14 cellular contexts compared by ENCODE assay signal in the genomic region with DNA sequence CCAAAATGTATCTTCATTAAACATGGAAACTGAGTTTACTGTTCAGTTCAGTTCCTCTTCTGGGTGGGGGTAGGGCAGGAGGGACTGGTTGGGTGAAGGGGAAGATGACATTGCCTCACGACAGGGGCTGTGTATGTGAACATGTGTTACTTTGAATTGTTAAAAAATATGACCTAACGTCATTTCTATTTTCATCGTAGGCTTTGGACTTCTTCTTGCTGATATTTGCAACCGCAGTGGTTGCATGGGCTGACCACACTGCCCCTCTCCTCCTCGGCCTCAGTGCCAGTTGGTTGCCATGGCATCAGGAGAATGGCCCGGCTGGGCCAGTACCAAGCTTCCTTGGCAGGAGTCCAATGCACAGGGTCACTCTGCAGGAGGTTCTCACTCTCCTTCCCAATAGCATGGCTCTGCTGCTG. TPM values are rescaled to one million over a fixed set of nuclear protein-coding genes. Genes with fewer than 3 reads are reported as not detected.
DNase-seq lines count a peak whose midpoint lies in the region; ATAC-seq and TF ChIP-seq lines count a peak whose summit lies in the region.
"Had no signal": no experiment of that assay in that cellular context is flagged by ENCODE, and none has a peak within 500 bp of the region (broad histone marks: within the 10 kb centered on the region; RNA-seq: fewer than 3 reads in every experiment).

No MANE protein-coding gene starts in this region.

- no peak for TF ChIP-seq CTCF in coronary artery (IDR thresholded peaks at IDR 0.05)

- no peaks in the 10 kb centered on the region for H3K27me3 Mint-ChIP-seq in T-helper 17 cell
- H3K27me3 Mint-ChIP-seq: T-cell had no signal

- H3K4me3 Mint-ChIP-seq in T-helper 17 cell: no peak overlapping the region
- H3K4me3 Mint-ChIP-seq: T-cell had no signal

- ATAC-seq in T-helper 17 cell (no peak), GM21825 (IDR thresholded peaks at IDR 0.05; ENCODE audit: unreplicated experiment) (no peak)
- ATAC-seq: T-cell had no signal

- no peaks in the 10 kb centered on the region for H3K36me3 Mint-ChIP-seq in T-helper 17 cell (ENCODE audit: low read depth)

- H3K9me3 ChIP-seq in T-helper 17 cell (ENCODE audit: control insufficient read depth, low read length, poor library complexity, severe bottlenecking): no peaks in the 10 kb centered on the region
- H3K9me3 ChIP-seq: tibial nerve had no signal

- peak overlapping the region in 1 of 2 donors; percentile 38 for H3K27ac ChIP-seq in coronary artery
- H3K27ac ChIP-seq: tibial nerve had no signal

- no peak overlapping the region for H3K27ac Mint-ChIP-seq in T-helper 17 cell
- H3K27ac Mint-ChIP-seq: T-cell had no signal

- H3K4me1 Mint-ChIP-seq in T-helper 17 cell: peaks cover 4% of the 10 kb centered on the region

- H3K4me3 ChIP-seq in coronary artery: peak overlapping the region; percentile 6
- H3K4me3 ChIP-seq: tibial nerve had no signal

- DNase-seq in Ammon's horn (ENCODE audit: low spot score) (peak; percentile 86), NCI-H1092 treated with DMSO at 0.1 percent for 48 hours (lab: John Stamatoyannopoulos, UW) (peak; percentile 56), coronary artery (ENCODE audit: low spot score) (no peak), myocyte (ENCODE audit: low read depth) (peak; percentile 81), T-helper 17 cell (no peak), ecto neural progenitor cell (ENCODE audit: low spot score) (no peak)
- DNase-seq in activated CD4-positive, CD25-positive, alpha-beta regulatory T cell (lab: John Stamatoyannopoulos, UW): no peak
- DNase-seq: ACHN; activated CD4-positive, alpha-beta T cell treated with anti-CD3 and anti-CD28 coated beads, Interleukin-2, amount 50 U/mL, for 4 hours; activated naive CD4-positive, alpha-beta T cell had no signal

RNA-seq across cellular contexts. Expression of a gene that starts 41.5 kb away (rescaled TPM):
- total RNA-seq in myocyte (0.10 and 0.16 TPM in 2 replicates), T-helper 17 cell (1 to 10 TPM; 8.7 to 9.8 TPM)
- polyA plus RNA-seq in myocyte (2012): 0.08 TPM
- total RNA-seq: MCF 10A had no signal

Comparison
In these comparisons a context has a peak if more than half of its experiments do, and no peak if none do; other contexts are left out.
1. DNase-seq: peak in Ammon's horn (single experiment), NCI-H1092 treated with DMSO at 0.1 percent for 48 hours (single experiment) and myocyte (single experiment); none in coronary artery (single experiment), activated CD4-positive, CD25-positive, alpha-beta regulatory T cell (0 of 4), T-helper 17 cell (0 of 3) and ecto neural progenitor cell (single experiment).